ENCODE assay signal across 24 cellular contexts in the genomic region with DNA sequence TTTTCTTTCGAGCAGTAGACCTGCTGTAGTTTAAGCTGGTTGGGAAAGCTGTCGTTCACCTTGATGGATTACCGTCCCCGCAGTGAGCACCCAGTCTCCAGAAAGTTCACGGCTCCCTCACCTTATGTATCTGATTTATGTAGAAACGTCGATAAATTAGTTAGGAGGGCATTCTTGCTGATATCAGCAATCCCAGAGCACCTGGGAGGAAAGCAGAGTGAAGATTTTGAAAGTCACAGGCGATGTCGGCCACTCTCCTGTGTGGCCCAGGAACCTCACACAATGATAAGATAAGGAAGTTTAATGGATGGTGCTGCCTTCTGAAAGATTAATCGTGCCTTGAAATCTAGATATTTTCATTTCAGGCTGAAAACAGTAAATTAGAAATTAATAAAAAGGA.
"Had no signal": no experiment of that assay in that cellular context is flagged by ENCODE, and none has a peak within 500 bp of the region (broad histone marks: within the 10 kb centered on the region; RNA-seq: fewer than 3 reads in every experiment).

No MANE protein-coding gene starts in this region.

- H3K9ac ChIP-seq: KMS-11 had no signal

- H3K4me1 Mint-ChIP-seq: T-cell had no signal

- FAIRE-seq: K562 had no signal

- H3K27ac ChIP-seq: KMS-11, RWPE1 had no signal

- DNase-seq: Kasumi-1; MM.1S; NCI-H1092 treated with DMSO at 0.1 percent for 48 hours; NCI-H1436; NCI-H187; NCI-H2029; NCI-H2081 treated with DMSO at 0.1 percent for 48 hours; NCI-H2171; NCI-H226; NCI-H446; NCI-H510A; NCI-H524 treated with DMSO at 0.1 percent for 48 hours; NCI-H69; NCI-H774; NK-92 treated with Interleukin-12 subunit alpha and Interleukin-12 subunit beta, amount 100 ng/mL, for 24 hours; PC-3; SHP77; SW 1271; T-cell had no signal

- H3K4me3 ChIP-seq: K562 had no signal

- H3K27ac Mint-ChIP-seq: IgD-negative memory B cell, T-cell had no signal

- H3K27me3 Mint-ChIP-seq: IgD-negative memory B cell, T-cell had no signal

- H3K4me3 Mint-ChIP-seq: T-cell had no signal

- H3K36me3 Mint-ChIP-seq: IgD-negative memory B cell, T-cell had no signal

- ATAC-seq: K562, Panc1, PC-3, T-cell had no signal

- H3K4me2 ChIP-seq: KMS-11 had no signal
